In genomic region chr14:94654071-94654974, GRCh38 we compare ENCODE assay signal across 2 cellular contexts.
TF ChIP-seq lines count a peak whose summit lies in the region.

No MANE protein-coding gene starts in this region.

TF ChIP-seq in SK-N-SH, 30 proteins besides CTCF, POLR2A, EP300 and RAD21 (continued from another document):
- TF ChIP-seq, protein P1, sequence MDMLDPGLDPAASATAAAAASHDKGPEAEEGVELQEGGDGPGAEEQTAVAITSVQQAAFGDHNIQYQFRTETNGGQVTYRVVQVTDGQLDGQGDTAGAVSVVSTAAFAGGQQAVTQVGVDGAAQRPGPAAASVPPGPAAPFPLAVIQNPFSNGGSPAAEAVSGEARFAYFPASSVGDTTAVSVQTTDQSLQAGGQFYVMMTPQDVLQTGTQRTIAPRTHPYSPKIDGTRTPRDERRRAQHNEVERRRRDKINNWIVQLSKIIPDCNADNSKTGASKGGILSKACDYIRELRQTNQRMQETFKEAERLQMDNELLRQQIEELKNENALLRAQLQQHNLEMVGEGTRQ (IDR thresholded peaks at IDR 0.05; ENCODE audit: borderline replicate concordance, low read depth, low read length) = no peak

TF ChIP-seq in SK-N-SH treated with all-trans-retinoic acid at 6 μM for 48 hours, 23 proteins besides CTCF, POLR2A, EP300 and RAD21 (continued from another document):
- TF ChIP-seq, protein P2, sequence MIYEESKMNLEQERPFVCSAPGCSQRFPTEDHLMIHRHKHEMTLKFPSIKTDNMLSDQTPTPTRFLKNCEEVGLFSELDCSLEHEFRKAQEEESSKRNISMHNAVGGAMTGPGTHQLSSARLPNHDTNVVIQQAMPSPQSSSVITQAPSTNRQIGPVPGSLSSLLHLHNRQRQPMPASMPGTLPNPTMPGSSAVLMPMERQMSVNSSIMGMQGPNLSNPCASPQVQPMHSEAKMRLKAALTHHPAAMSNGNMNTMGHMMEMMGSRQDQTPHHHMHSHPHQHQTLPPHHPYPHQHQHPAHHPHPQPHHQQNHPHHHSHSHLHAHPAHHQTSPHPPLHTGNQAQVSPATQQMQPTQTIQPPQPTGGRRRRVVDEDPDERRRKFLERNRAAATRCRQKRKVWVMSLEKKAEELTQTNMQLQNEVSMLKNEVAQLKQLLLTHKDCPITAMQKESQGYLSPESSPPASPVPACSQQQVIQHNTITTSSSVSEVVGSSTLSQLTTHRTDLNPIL (CRISPR knock-in tag; IDR thresholded peaks at IDR 0.05; ENCODE audit: low read depth) = no peak
- TF ChIP-seq ESRRG (CRISPR knock-in tag; IDR thresholded peaks at IDR 0.05) (no peak), ZNF8 (CRISPR knock-in tag; IDR thresholded peaks at IDR 0.05) (no peak)
